Comparison of ENCODE assay signal across 15 cellular contexts in the genomic region with DNA sequence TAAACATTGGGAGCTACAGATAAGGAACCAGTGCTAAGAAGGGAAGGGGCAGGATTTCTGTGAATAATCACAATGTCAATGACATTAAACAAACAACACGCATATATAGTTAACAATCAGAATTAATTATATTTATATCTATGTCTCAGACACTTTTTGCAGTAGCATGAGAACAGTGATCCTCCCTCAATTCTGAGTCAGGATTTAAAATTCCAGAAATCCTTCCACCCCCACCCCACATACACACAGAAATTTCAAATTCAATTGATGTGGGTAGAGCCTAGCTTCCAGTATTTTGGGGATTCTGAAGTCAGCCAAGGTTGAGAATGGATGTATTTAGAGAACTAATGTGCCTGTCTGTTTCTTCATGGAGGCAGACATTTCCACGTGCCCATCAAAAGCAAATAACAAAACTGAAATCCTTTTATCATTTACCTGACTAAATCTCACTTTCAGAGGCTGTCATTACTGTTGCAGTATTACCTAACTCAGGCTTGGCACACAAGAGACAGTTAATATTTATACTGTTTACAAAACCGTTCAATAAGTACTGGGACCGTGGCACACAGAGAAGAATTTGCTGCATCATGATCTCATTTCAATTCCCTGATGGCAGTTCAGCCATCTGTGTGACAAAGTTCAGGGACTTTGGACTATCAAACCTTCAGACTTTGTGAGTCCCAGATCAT.
DNase-seq lines count a peak whose midpoint lies in the region; ATAC-seq and TF ChIP-seq lines count a peak whose summit lies in the region.
"Had no signal": no experiment of that assay in that cellular context is flagged by ENCODE, and none has a peak within 500 bp of the region (broad histone marks: within the 10 kb centered on the region; RNA-seq: fewer than 3 reads in every experiment).

No MANE protein-coding gene starts in this region.

- H3K27me3 Mint-ChIP-seq in osteocyte (ENCODE audit: unreplicated experiment): peaks cover 25% of the 10 kb centered on the region
- H3K27me3 Mint-ChIP-seq in activated T-cell treated with anti-CD3 and anti-CD28 coated beads, Interleukin-2, amount 50 U/mL, for 4 hours (ENCODE audit: low read depth): peaks cover 13% of the 10 kb centered on the region
- H3K27me3 Mint-ChIP-seq: dendritic cell treated with granulocyte-macrophage colony-stimulating factor and Interleukin-4, amounts not matched to agents 40 ng/mL and 50 ng/mL, for 4 days had no signal

- no peak overlapping the region for H3K4me3 Mint-ChIP-seq in osteocyte (ENCODE audit: unreplicated experiment)
- H3K4me3 Mint-ChIP-seq in activated T-cell treated with anti-CD3 and anti-CD28 coated beads, Interleukin-2, amount 50 U/mL, for 4 hours: no peak overlapping the region
- H3K4me3 Mint-ChIP-seq: activated naive CD8-positive, alpha-beta T cell treated with anti-CD3 and anti-CD28 coated beads, Interleukin-2, amount 50 U/mL, for 24 hours; dendritic cell treated with granulocyte-macrophage colony-stimulating factor and Interleukin-4, amounts not matched to agents 40 ng/mL and 50 ng/mL, for 4 days; T-helper 1 cell treated with Interleukin-12 subunit alpha and Interleukin-12 subunit beta and Interleukin-4 antibody, amounts not matched to agents 30 μg/mL and 1 μg/mL, for 36 hours had no signal

- no peaks in the 10 kb centered on the region for H3K4me1 Mint-ChIP-seq in osteocyte (ENCODE audit: unreplicated experiment)
- H3K4me1 Mint-ChIP-seq in activated T-cell treated with anti-CD3 and anti-CD28 coated beads, Interleukin-2, amount 50 U/mL, for 4 hours (ENCODE audit: low read depth): no peaks in the 10 kb centered on the region
- H3K4me1 Mint-ChIP-seq: activated naive CD8-positive, alpha-beta T cell treated with anti-CD3 and anti-CD28 coated beads, Interleukin-2, amount 50 U/mL, for 24 hours had no signal

- no peaks in the 10 kb centered on the region for H3K9me3 ChIP-seq in hepatocyte (ENCODE audit: low read depth)
- H3K9me3 ChIP-seq: left ventricle myocardium inferior, thoracic aorta had no signal

- no peaks in the 10 kb centered on the region for H3K79me2 ChIP-seq in hepatocyte

- peak overlapping the region; percentile 9 for H3K4me2 ChIP-seq in hepatocyte

- H3K9me3 Mint-ChIP-seq in osteocyte (ENCODE audit: unreplicated experiment): no peaks in the 10 kb centered on the region
- no peaks in the 10 kb centered on the region for H3K9me3 Mint-ChIP-seq in activated T-cell treated with anti-CD3 and anti-CD28 coated beads, Interleukin-2, amount 50 U/mL, for 4 hours
- H3K9me3 Mint-ChIP-seq: activated naive CD8-positive, alpha-beta T cell treated with anti-CD3 and anti-CD28 coated beads, Interleukin-2, amount 50 U/mL, for 24 hours; dendritic cell treated with granulocyte-macrophage colony-stimulating factor and Interleukin-4, amounts not matched to agents 40 ng/mL and 50 ng/mL, for 4 days; T-helper 1 cell treated with Interleukin-12 subunit alpha and Interleukin-12 subunit beta and Interleukin-4 antibody, amounts not matched to agents 30 μg/mL and 1 μg/mL, for 36 hours had no signal

- no peaks in the 10 kb centered on the region for H3K36me3 ChIP-seq in hepatocyte (replicated peaks; ENCODE audit: insufficient read depth, low read depth)
- H3K36me3 ChIP-seq: left ventricle myocardium inferior, thoracic aorta had no signal

- TF ChIP-seq CTCF in hepatocyte (IDR thresholded peaks at IDR 0.05; ENCODE audit: poor library complexity): no peak
- TF ChIP-seq CTCF in osteocyte (IDR thresholded peaks at IDR 0.05): no peak

- no peak overlapping the region for H3K27ac Mint-ChIP-seq in osteocyte (ENCODE audit: unreplicated experiment)
- H3K27ac Mint-ChIP-seq: activated naive CD8-positive, alpha-beta T cell treated with anti-CD3 and anti-CD28 coated beads, Interleukin-2, amount 50 U/mL, for 24 hours; dendritic cell treated with granulocyte-macrophage colony-stimulating factor and Interleukin-4, amounts not matched to agents 40 ng/mL and 50 ng/mL, for 4 days; T-helper 1 cell treated with Interleukin-12 subunit alpha and Interleukin-12 subunit beta and Interleukin-4 antibody, amounts not matched to agents 30 μg/mL and 1 μg/mL, for 36 hours had no signal

- in situ Hi-C loops in Caki2 (cut with HindIII; ENCODE audit: low pct_unique_long_range_greater_than_20kb, low sequenced_read_pairs): no loop called here

- DNase-seq in Caki2 (ENCODE audit: low read depth) (peak; percentile 68), hepatocyte (ENCODE audit: low spot score) (peak; percentile 39), osteocyte (ENCODE audit: extremely low spot score, unreplicated experiment) (no peak), NCI-H2029 (lab: John Stamatoyannopoulos, UW) (no peak)
- no peak for DNase-seq in activated T-cell treated with anti-CD3 and anti-CD28 coated beads, Interleukin-2, amount 50 U/mL, for 48 hours
- no peak for DNase-seq in activated T-cell treated with anti-CD3 and anti-CD28 coated beads, Interleukin-2, amount 50 U/mL, for 4 hours
- DNase-seq: activated naive CD8-positive, alpha-beta T cell treated with anti-CD3 and anti-CD28 coated beads, Interleukin-2, amount 50 U/mL, for 24 hours; left ventricle myocardium inferior; NCI-H2081; occipital lobe had no signal

- H2AFZ ChIP-seq in hepatocyte: no peak overlapping the region

- no peaks in the 10 kb centered on the region for H4K20me1 ChIP-seq in hepatocyte (ENCODE audit: insufficient read depth, poor library complexity, severe bottlenecking)

- H3K27me3 ChIP-seq in hepatocyte: no peaks in the 10 kb centered on the region

- peaks cover 20% of the 10 kb centered on the region for H3K4me1 ChIP-seq in hepatocyte (ENCODE audit: insufficient read depth)
- H3K4me1 ChIP-seq: left ventricle myocardium inferior had no signal

- peak overlapping the region; percentile 7 for H3K27ac ChIP-seq in hepatocyte
- H3K27ac ChIP-seq: left ventricle myocardium inferior, thoracic aorta had no signal

- no peaks in the 10 kb centered on the region for H3K9me2 ChIP-seq in hepatocyte (replicated peaks; ENCODE audit: insufficient read depth)

- WGBS in hepatocyte (ENCODE audit: low lambda C conversion rate, missing lambda C conversion rate): 24% methylated on average over 4 of the region's 4 CpGs

- ATAC-seq in GM19467 (IDR thresholded peaks at IDR 0.05; ENCODE audit: unreplicated experiment) (peak; percentile 42), HG03460 (IDR thresholded peaks at IDR 0.05; ENCODE audit: unreplicated experiment) (peak; percentile 55)
- ATAC-seq in activated T-cell treated with anti-CD3 and anti-CD28 coated beads, Interleukin-2, amount 50 U/mL, for 4 hours: no peak
- ATAC-seq: activated naive CD8-positive, alpha-beta T cell treated with anti-CD3 and anti-CD28 coated beads, Interleukin-2, amount 50 U/mL, for 24 hours had no signal

- no peak overlapping the region for H3K4me3 ChIP-seq in hepatocyte
- H3K4me3 ChIP-seq: left ventricle myocardium inferior, thoracic aorta had no signal

- no peaks in the 10 kb centered on the region for H3K36me3 Mint-ChIP-seq in osteocyte (ENCODE audit: unreplicated experiment)
- no peaks in the 10 kb centered on the region for H3K36me3 Mint-ChIP-seq in activated T-cell treated with anti-CD3 and anti-CD28 coated beads, Interleukin-2, amount 50 U/mL, for 4 hours (ENCODE audit: insufficient read depth)

Comparison
In these comparisons a context has a peak if more than half of its experiments do, and no peak if none do; other contexts are left out.
1. DNase-seq: peak in Caki2 (single experiment) and hepatocyte (single experiment); none in osteocyte (single experiment), activated T-cell treated with anti-CD3 and anti-CD28 coated beads, Interleukin-2, amount 50 U/mL, for 48 hours (0 of 2), NCI-H2029 (single experiment) and activated T-cell treated with anti-CD3 and anti-CD28 coated beads, Interleukin-2, amount 50 U/mL, for 4 hours (single experiment).
2. ATAC-seq: peak in GM19467 (single experiment) and HG03460 (single experiment); none in activated T-cell treated with anti-CD3 and anti-CD28 coated beads, Interleukin-2, amount 50 U/mL, for 4 hours (0 of 2).